In genomic region chr4:120720354-120720753, GRCh38 we compare ENCODE assay signal across 25 cellular contexts.
DNase-seq lines count a peak whose midpoint lies in the region; ATAC-seq and TF ChIP-seq lines count a peak whose summit lies in the region.
"Had no signal": no experiment of that assay in that cellular context is flagged by ENCODE, and none has a peak within 500 bp of the region (broad histone marks: within the 10 kb centered on the region; RNA-seq: fewer than 3 reads in every experiment).

No MANE protein-coding gene starts in this region.

- H4K20me1 ChIP-seq in DOHH2 (ENCODE audit: control insufficient read depth, insufficient read depth, low read depth, low read length) (no peaks in the 10 kb centered on the region), SU-DHL-6 (ENCODE audit: low read depth, low read length) (no peaks in the 10 kb centered on the region)

- TF ChIP-seq POLR2A in esophagus muscularis mucosa (IDR thresholded peaks at IDR 0.05; ENCODE audit: low read depth) = no peak

- H3K9me3 ChIP-seq in DOHH2 (ENCODE audit: control insufficient read depth, insufficient read depth, low read length) = no peaks in the 10 kb centered on the region
- no peaks in the 10 kb centered on the region for H3K9me3 ChIP-seq in SU-DHL-6 (ENCODE audit: insufficient read depth, low read length)
- no peaks in the 10 kb centered on the region for H3K9me3 ChIP-seq in psoas muscle
- no peaks in the 10 kb centered on the region for H3K9me3 ChIP-seq in esophagus muscularis mucosa
- H3K9me3 ChIP-seq: HAP-1, SK-N-SH had no signal

- DNase-seq in NAMALWA (ENCODE audit: low spot score) (peak; percentile 23), DMS79 treated with DMSO at 0.1 percent for 48 hours (lab: John Stamatoyannopoulos, UW) (no peak), psoas muscle (no peak), esophagus muscularis mucosa (ENCODE audit: extremely low spot score) (no peak)
- DNase-seq: Calu3; CD8-positive, alpha-beta memory T cell; DMS153; GDM1; IMR-90; NCI-H1092 treated with DMSO at 0.1 percent for 48 hours; NCI-H146; NCI-H2029 treated with DMSO at 0.1 percent for 48 hours; NCI-H226; NCI-H510A treated with DMSO at 0.1 percent for 48 hours; NCI-H748 treated with DMSO at 0.1 percent for 48 hours; NK-92 treated with Interleukin-12 subunit alpha and Interleukin-12 subunit beta, amount 100 ng/mL, for 24 hours; OCI-M1; SK-N-SH had no signal

- H3K4me2 ChIP-seq in DOHH2 (ENCODE audit: low read length) = peak overlapping the region; percentile 35
- peak overlapping the region; percentile 54 for H3K4me2 ChIP-seq in SU-DHL-6 (ENCODE audit: low read depth, low read length, poor library complexity, severe bottlenecking)
- H3K4me2 ChIP-seq: GM23338, SK-N-SH had no signal

- no peak overlapping the region for H2AFZ ChIP-seq in SU-DHL-6 (ENCODE audit: low read depth, low read length, severe bottlenecking)
- H2AFZ ChIP-seq: GM23338 had no signal

- peaks cover 40% of the 10 kb centered on the region for H3K4me1 ChIP-seq in DOHH2 (ENCODE audit: control insufficient read depth, low read length)
- no peaks in the 10 kb centered on the region for H3K4me1 ChIP-seq in psoas muscle
- H3K4me1 ChIP-seq in esophagus muscularis mucosa = peaks cover 0 to 4% (median 0%) of the 10 kb centered on the region in 4 donors

- no peaks in the 10 kb centered on the region for H3K9me2 ChIP-seq in DOHH2 (replicated peaks; ENCODE audit: control insufficient read depth, low read length)
- no peaks in the 10 kb centered on the region for H3K9me2 ChIP-seq in SU-DHL-6 (replicated peaks; ENCODE audit: insufficient read depth, low read length)
- H3K9me2 ChIP-seq: SK-N-SH had no signal

- peak; percentile 44 for ATAC-seq in GM19395 (IDR thresholded peaks at IDR 0.05; ENCODE audit: unreplicated experiment)
- no peak for ATAC-seq in psoas muscle
- ATAC-seq: GM23338, Right ventricle myocardium inferior had no signal

- H3K4me3 ChIP-seq in DOHH2 (ENCODE audit: low read length) = no peak overlapping the region
- no peak overlapping the region for H3K4me3 ChIP-seq in SU-DHL-6 (ENCODE audit: insufficient read depth, low read length, poor library complexity, severe bottlenecking)
- no peak overlapping the region for H3K4me3 ChIP-seq in psoas muscle
- H3K4me3 ChIP-seq in esophagus muscularis mucosa = no peak overlapping the region
- H3K4me3 ChIP-seq: GM23338, HAP-1 had no signal

- H3K79me2 ChIP-seq in DOHH2 (ENCODE audit: control insufficient read depth, low read length) (no peaks in the 10 kb centered on the region), SU-DHL-6 (ENCODE audit: insufficient read depth, low read length) (no peaks in the 10 kb centered on the region)

- no peak overlapping the region for H3K9ac ChIP-seq in SU-DHL-6 (ENCODE audit: low read length)
- H3K9ac ChIP-seq: SK-N-SH had no signal

- intact Hi-C loops in psoas muscle (cut with DNase I) (loop anchor here in 1 of 2 donors (5.0 kb wide), 1 partner anchor 372 kb away; no protein-coding TSS in a partner anchor), esophagus muscularis mucosa (cut with DNase I) (loop anchor here (5.0 kb wide), 1 partner anchor 377 kb away; no protein-coding TSS in a partner anchor)

- no peaks in the 10 kb centered on the region for H3K27me3 ChIP-seq in DOHH2 (ENCODE audit: control insufficient read depth, low read length)
- H3K27me3 ChIP-seq in SU-DHL-6 (ENCODE audit: low read length) = no peaks in the 10 kb centered on the region
- H3K27me3 ChIP-seq in psoas muscle (ENCODE audit: insufficient read depth in 3 of 3, low read length in 2 of 3) = no peaks in the 10 kb centered on the region
- no peaks in the 10 kb centered on the region for H3K27me3 ChIP-seq in esophagus muscularis mucosa

- H3K27ac ChIP-seq in DOHH2 (ENCODE audit: low read depth, low read length) = peak overlapping the region; percentile 51
- peak overlapping the region; percentile 59 for H3K27ac ChIP-seq in SU-DHL-6 (ENCODE audit: low read depth, low read length)
- no peak overlapping the region for H3K27ac ChIP-seq in psoas muscle
- no peak overlapping the region for H3K27ac ChIP-seq in esophagus muscularis mucosa (replicated peaks in 1 of 4)
- H3K27ac ChIP-seq: C4-2B had no signal

- H3F3A ChIP-seq in DOHH2 (ENCODE audit: control insufficient read depth, insufficient read depth) (0 out of 2 replicates have a peak, but pooled peaks cover 3% of the 10 kb centered on the region), SU-DHL-6 (ENCODE audit: insufficient read depth) (peaks cover 5% of the 10 kb centered on the region; the same call in 1 of the 2 replicates)

- TF ChIP-seq CTCF in DOHH2 (IDR thresholded peaks at IDR 0.05; ENCODE audit: low read depth, low read length, poor library complexity, severe bottlenecking) (no peak), SU-DHL-6 (IDR thresholded peaks at IDR 0.05; ENCODE audit: insufficient read depth, low read length, poor library complexity, severe bottlenecking) (no peak), psoas muscle (IDR thresholded peaks at IDR 0.05) (no peak), esophagus muscularis mucosa (IDR thresholded peaks at IDR 0.05) (no peak)

- H3K36me3 ChIP-seq in DOHH2 (ENCODE audit: control insufficient read depth, low read length) = no peaks in the 10 kb centered on the region
- no peaks in the 10 kb centered on the region for H3K36me3 ChIP-seq in SU-DHL-6 (ENCODE audit: low read length)
- no peaks in the 10 kb centered on the region for H3K36me3 ChIP-seq in psoas muscle (ENCODE audit: insufficient read depth in 1 of 2, low read depth in 1 of 2)
- H3K36me3 ChIP-seq in esophagus muscularis mucosa = no peaks in the 10 kb centered on the region
- H3K36me3 ChIP-seq: HAP-1 had no signal

- no peak for TF ChIP-seq EP300 in esophagus muscularis mucosa (IDR thresholded peaks at IDR 0.05)

- WGBS in psoas muscle, 3 donors = 85 to 90% (median 85%) methylated on average over 5 of the region's 5 CpGs
- 85% methylated on average over 5 of the region's 5 CpGs for WGBS in esophagus muscularis mucosa

Comparison
In these comparisons a context has a peak if more than half of its experiments do, and no peak if none do; other contexts are left out.
1. H3K27ac ChIP-seq: peak in DOHH2 (single experiment) and SU-DHL-6 (single experiment); none in psoas muscle (single experiment) and esophagus muscularis mucosa (0 of 4).